Comparison of ENCODE assay signal across 34 cellular contexts in genomic region chr19:6948884-6949283, GRCh38.
"Had no signal": no experiment of that assay in that cellular context is flagged by ENCODE, and none has a peak within 500 bp of the region (broad histone marks: within the 10 kb centered on the region; RNA-seq: fewer than 3 reads in every experiment).

No MANE protein-coding gene starts in this region.

- H3K4me3 Mint-ChIP-seq: activated B cell treated with CpG ODN at 0.5 μM for 24 hours; activated CD4-positive, alpha-beta memory T cell treated with anti-CD3 and anti-CD28 coated beads, Interleukin-2, amount 10 ng/mL, durations not matched to agents 7 days and 5 days; activated CD4-positive, alpha-beta T cell treated with anti-CD3 and anti-CD28 coated beads, Interleukin-2, amount 10 ng/mL, durations not matched to agents 24 days and 14 days; activated CD8-positive, alpha-beta T cell treated with anti-CD3 and anti-CD28 coated beads, Interleukin-2, amount 10 ng/mL, durations not matched to agents 7 days and 5 days; activated naive CD4-positive, alpha-beta T cell treated with anti-CD3 and anti-CD28 coated beads for 36 hours; activated naive CD8-positive, alpha-beta T cell treated with anti-CD3 and anti-CD28 coated beads for 36 hours; activated T-helper 1 cell treated with anti-CD3 and anti-CD28 coated beads, Interleukin-12 subunit alpha, Interleukin-12 subunit beta, Interleukin-2, Interleukin-4 antibody, amounts not matched to agents 30 ng/mL and 10 ng/mL and 1 ng/mL, durations not matched to agents 14 hours and 24 hours and 36 hours; T-helper 2 cell treated with Interferon-gamma antibody and Interleukin-4, amounts not matched to agents 5 μg/mL and 100 μg/mL, for 36 hours had no signal

- H3K9me3 Mint-ChIP-seq: activated B cell treated with CpG ODN at 0.5 μM for 24 hours; activated naive CD4-positive, alpha-beta T cell treated with anti-CD3 and anti-CD28 coated beads for 36 hours; activated T-cell treated with anti-CD3 and anti-CD28 coated beads, Interleukin-2, amount 50 U/mL, for 24 hours; activated T-helper 1 cell treated with anti-CD3 and anti-CD28 coated beads, Interleukin-12 subunit alpha, Interleukin-12 subunit beta, Interleukin-2, Interleukin-4 antibody, amounts not matched to agents 30 ng/mL and 10 ng/mL and 1 ng/mL, durations not matched to agents 14 hours and 24 hours and 36 hours; activated T-helper 17 cell treated with anti-CD3 and anti-CD28 coated beads, Interleukin-2, amount 50 U/mL, for 72 hours; T-helper 1 cell treated with Interleukin-12 subunit alpha and Interleukin-12 subunit beta and Interleukin-4 antibody, amounts not matched to agents 30 μg/mL and 1 μg/mL, for 36 hours had no signal

- H3K36me3 Mint-ChIP-seq: activated naive CD8-positive, alpha-beta T cell treated with anti-CD3 and anti-CD28 coated beads for 36 hours had no signal

- FAIRE-seq: astrocyte had no signal

- DNase-seq: activated B cell treated with CpG ODN at 0.5 μM for 24 hours; activated CD4-positive, alpha-beta memory T cell treated with anti-CD3 and anti-CD28 coated beads, Interleukin-2, amount 10 ng/mL, durations not matched to agents 7 days and 5 days; activated CD4-positive, alpha-beta T cell treated with anti-CD3 and anti-CD28 coated beads for 4 hours; activated CD4-positive, alpha-beta T cell treated with anti-CD3 and anti-CD28 coated beads, Interleukin-2, amount 10 ng/mL, durations not matched to agents 24 days and 14 days; activated CD4-positive, alpha-beta T cell treated with anti-CD3 and anti-CD28 coated beads, Interleukin-2, amount 50 U/mL, for 1 hour; activated CD4-positive, alpha-beta T cell treated with anti-CD3 and anti-CD28 coated beads, Interleukin-2, amount 50 U/mL, for 48 hours; activated CD4-positive, CD25-positive, alpha-beta regulatory T cell treated with anti-CD3 and anti-CD28 coated beads, Interleukin-2, amount 50 U/mL, for 72 hours; activated CD8-positive, alpha-beta memory T cell treated with anti-CD3 and anti-CD28 coated beads for 24 hours; activated CD8-positive, alpha-beta memory T cell treated with anti-CD3 and anti-CD28 coated beads, Interleukin-2, amount 10 ng/mL, durations not matched to agents 7 days and 5 days; activated CD8-positive, alpha-beta memory T cell treated with anti-CD3 and anti-CD28 coated beads, Interleukin-2, amount 50 U/mL, for 48 hours; activated CD8-positive, alpha-beta T cell treated with anti-CD3 and anti-CD28 coated beads, Interleukin-2, amount 10 ng/mL, durations not matched to agents 7 days and 5 days; activated effector memory CD4-positive, alpha-beta T cell treated with anti-CD3 and anti-CD28 coated beads, Interleukin-2, amount 50 U/mL, for 16 hours; activated gamma-delta T cell treated with Interleukin-2 at 50 U/mL for 16 hours; activated naive CD4-positive, alpha-beta T cell; activated naive CD4-positive, alpha-beta T cell treated with anti-CD3 and anti-CD28 coated beads for 36 hours; activated naive CD4-positive, alpha-beta T cell treated with anti-CD3 and anti-CD28 coated beads, Interleukin-2, amount 50 U/mL, for 16 hours; activated naive CD8-positive, alpha-beta T cell treated with anti-CD3 and anti-CD28 coated beads for 36 hours; activated T-cell treated with anti-CD3 and anti-CD28 coated beads, Interleukin-2, amount 50 U/mL, for 24 hours; activated T-cell treated with anti-CD3 and anti-CD28 coated beads, Interleukin-2, amount 50 U/mL, for 72 hours; adrenal gland; amniotic stem cell; aorta; body of pancreas; brain microvascular endothelial cell; central memory CD4-positive, alpha-beta T cell; T-helper 1 cell; T-helper 2 cell; T-helper 9 cell; WERI-Rb-1 had no signal

- ATAC-seq: activated CD8-positive, alpha-beta memory T cell treated with anti-CD3 and anti-CD28 coated beads, Interleukin-2, amount 10 ng/mL, durations not matched to agents 7 days and 5 days; activated CD8-positive, alpha-beta T cell treated with anti-CD3 and anti-CD28 coated beads, Interleukin-2, amount 10 ng/mL, durations not matched to agents 7 days and 5 days; activated T-cell treated with anti-CD3 and anti-CD28 coated beads, Interleukin-2, amount 50 U/mL, for 72 hours; activated T-helper 17 cell treated with anti-CD3 and anti-CD28 coated beads, Interleukin-2, amount 50 U/mL, for 72 hours; body of pancreas had no signal

- H3K27me3 Mint-ChIP-seq: activated naive CD8-positive, alpha-beta T cell treated with anti-CD3 and anti-CD28 coated beads for 36 hours; activated T-cell treated with anti-CD3 and anti-CD28 coated beads, Interleukin-2, amount 50 U/mL, for 24 hours; activated T-helper 17 cell treated with anti-CD3 and anti-CD28 coated beads, Interleukin-2, amount 50 U/mL, for 72 hours had no signal

- H3K4me1 Mint-ChIP-seq: activated B cell treated with CpG ODN at 0.5 μM for 24 hours had no signal
